ENCODE assay signal across 23 cellular contexts in the genomic region with DNA sequence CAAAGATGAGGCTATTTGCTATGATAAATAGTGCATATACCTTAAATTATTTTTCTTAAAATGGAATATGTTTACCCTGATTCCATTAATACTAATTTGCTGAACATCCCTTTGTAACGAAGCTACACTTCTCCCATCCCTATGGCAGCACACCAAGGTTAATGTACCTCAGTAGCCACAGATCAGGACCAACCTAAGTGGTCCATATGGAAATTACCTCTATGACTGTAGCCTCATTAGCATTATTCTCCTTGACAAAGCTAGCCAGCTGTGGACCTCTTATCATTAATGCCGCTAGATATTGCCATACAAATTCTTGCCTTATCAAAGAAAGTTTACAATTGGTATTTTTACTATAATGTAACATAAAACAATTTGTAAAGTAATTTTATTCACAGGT.
DNase-seq lines count a peak whose midpoint lies in the region; ATAC-seq, FAIRE-seq and TF ChIP-seq lines count a peak whose summit lies in the region.
"Had no signal": no experiment of that assay in that cellular context is flagged by ENCODE, and none has a peak within 500 bp of the region (broad histone marks: within the 10 kb centered on the region; RNA-seq: fewer than 3 reads in every experiment).

No MANE protein-coding gene starts in this region.

- TF ChIP-seq RAD21 in H1 (IDR thresholded peaks at IDR 0.05 in 1 of 2, conservative IDR thresholded peaks at IDR 0.05 in 1 of 2; ENCODE audit: low read depth in 2 of 2, low read length in 2 of 2), result no peak

- no peak overlapping the region for H3K4me3 ChIP-seq in GM23338
- H3K4me3 ChIP-seq in NT2/D1 (ENCODE audit: insufficient read length, low read depth), result no peak overlapping the region
- H3K4me3 ChIP-seq in H1 (ENCODE audit: extremely low read depth in 1 of 4, insufficient read depth in 2 of 4, low read depth in 3 of 4, low read length in 4 of 4), result no peak overlapping the region
- H3K4me3 ChIP-seq: A549; BLaER1 treated with 17β-estradiol and CSF1 and Interleukin-3, amounts not matched to agents 10 nM and 100 nM had no signal

- CTCF ChIA-PET in H1 (lab: Charles Lee; ENCODE audit: partially characterized antibody), result interaction anchor here (0.7 kb wide), 1 partner anchor 915 kb away, joined by 3 read pairs; no protein-coding TSS in a partner anchor
- CTCF ChIA-PET in activated CD4-positive, alpha-beta memory T cell treated with anti-CD3 and anti-CD28 coated beads, Interleukin-2, amount 10 ng/mL, durations not matched to agents 7 days and 5 days (lab: Charles Lee), result no interaction called here

- DNase-seq in GM23338 (ENCODE audit: low spot score) (peak; percentile 21), NT2/D1 (ENCODE audit: low read depth, low spot score) (peak; percentile 1), H1 (ENCODE audit: low read depth in 1 of 2, low spot score in 2 of 2) (no peak), urothelium cell line (ENCODE audit: low spot score) (no peak)
- no peak for DNase-seq in activated CD4-positive, alpha-beta memory T cell treated with anti-CD3 and anti-CD28 coated beads, Interleukin-2, amount 10 ng/mL, durations not matched to agents 7 days and 5 days
- DNase-seq: AML-193; Caco-2; Calu3; CD4-positive, alpha-beta T cell; CD8-positive, alpha-beta T cell; DMS79 treated with DMSO at 0.1 percent for 48 hours; GF-D8 had no signal

- TF ChIP-seq CTCF in GM23338 (conservative IDR thresholded peaks at IDR 0.05; ENCODE audit: low read depth in 2 of 2) (no peak), H1 (IDR thresholded peaks at IDR 0.05; ENCODE audit: control extremely low read depth in 1 of 3, insufficient read depth in 1 of 3, low read depth in 1 of 3, low read length in 3 of 3) (no peak)

- H4K5ac ChIP-seq in H1 (ENCODE audit: insufficient read length, low read depth, low read length), result no peak overlapping the region

- H3K9me3 Mint-ChIP-seq in GM23338, result no peaks in the 10 kb centered on the region
- H3K9me3 Mint-ChIP-seq in activated CD4-positive, alpha-beta memory T cell treated with anti-CD3 and anti-CD28 coated beads, Interleukin-2, amount 10 ng/mL, durations not matched to agents 7 days and 5 days, result no peaks in the 10 kb centered on the region
- H3K9me3 Mint-ChIP-seq: CD4-positive, alpha-beta T cell; CD8-positive, alpha-beta T cell had no signal

- no peak overlapping the region for H3K4ac ChIP-seq in H1 (replicated peaks; ENCODE audit: insufficient read length, low read depth, low read length)

- no peak for TF ChIP-seq EP300 in H1 (IDR thresholded peaks at IDR 0.05; ENCODE audit: borderline replicate concordance in 1 of 2, low read depth in 2 of 2, low read length in 2 of 2)

- H3K27ac ChIP-seq in GM23338 (ENCODE audit: low read depth) (no peak overlapping the region), H1 (ENCODE audit: low read depth, low read length) (no peak overlapping the region)
- H3K27ac ChIP-seq: 22Rv1; A549; BLaER1 treated with 17β-estradiol and CSF1 and Interleukin-3, amounts not matched to agents 10 nM and 100 nM; C4-2B had no signal

- H3K36me3 Mint-ChIP-seq in GM23338 (ENCODE audit: low read depth), result no peaks in the 10 kb centered on the region
- no peaks in the 10 kb centered on the region for H3K36me3 Mint-ChIP-seq in activated CD4-positive, alpha-beta memory T cell treated with anti-CD3 and anti-CD28 coated beads, Interleukin-2, amount 10 ng/mL, durations not matched to agents 7 days and 5 days (ENCODE audit: low read depth)

- H3K4me1 Mint-ChIP-seq in GM23338, result peaks cover 14% of the 10 kb centered on the region
- H3K4me1 Mint-ChIP-seq in activated CD4-positive, alpha-beta memory T cell treated with anti-CD3 and anti-CD28 coated beads, Interleukin-2, amount 10 ng/mL, durations not matched to agents 7 days and 5 days, result no peaks in the 10 kb centered on the region
- H3K4me1 Mint-ChIP-seq: B cell had no signal

- FAIRE-seq in H1 (lab: Jason Lieb, UNC) (peak; percentile 50), urothelium cell line (lab: Jason Lieb, UNC) (peak; percentile 9)
- FAIRE-seq: A549, D721Med, G401.6, GM12891, GM19239 had no signal

- H3K79me2 ChIP-seq in GM23338 (replicated peaks; ENCODE audit: insufficient read depth) (no peaks in the 10 kb centered on the region), H1 (ENCODE audit: control insufficient read depth in 1 of 2, insufficient read depth in 2 of 2, low read length in 2 of 2) (no peaks in the 10 kb centered on the region)

- no peaks in the 10 kb centered on the region for H3K79me1 ChIP-seq in H1 (ENCODE audit: low read depth, low read length)

- H2BK120ac ChIP-seq in H1 (replicated peaks; ENCODE audit: low read depth, low read length), result no peak overlapping the region

- H3K23me2 ChIP-seq in H1 (ENCODE audit: low read depth, low read length), result no peaks in the 10 kb centered on the region

- ATAC-seq in GM23338, result peak; percentile 86
- ATAC-seq in HG02623 (IDR thresholded peaks at IDR 0.05; ENCODE audit: unreplicated experiment), result no peak
- no peak for ATAC-seq in HG02852 (IDR thresholded peaks at IDR 0.05; ENCODE audit: unreplicated experiment)
- ATAC-seq: A549; CD8-positive, alpha-beta T cell had no signal

- no peak overlapping the region for H3K18ac ChIP-seq in H1 (ENCODE audit: extremely low read depth, low read length)

- no peak overlapping the region for H2AFZ ChIP-seq in GM23338
- H2AFZ ChIP-seq in H1 (ENCODE audit: low read length), result no peak overlapping the region

- H2BK12ac ChIP-seq in H1 (ENCODE audit: low read depth, low read length), result no peak overlapping the region

- H3K9ac ChIP-seq in NT2/D1 (ENCODE audit: insufficient read length, low read depth) (no peak overlapping the region), H1 (replicated peaks in 1 of 4; ENCODE audit: extremely low read depth in 1 of 4, low read depth in 3 of 4, low read length in 3 of 4) (no peak overlapping the region)
- H3K9ac ChIP-seq: BLaER1 treated with 17β-estradiol and CSF1 and Interleukin-3, amounts not matched to agents 10 nM and 100 nM had no signal

- no peaks in the 10 kb centered on the region for H3K27me3 Mint-ChIP-seq in GM23338 (ENCODE audit: insufficient read depth, low read depth, poor library complexity)
- H3K27me3 Mint-ChIP-seq in activated CD4-positive, alpha-beta memory T cell treated with anti-CD3 and anti-CD28 coated beads, Interleukin-2, amount 10 ng/mL, durations not matched to agents 7 days and 5 days, result no peaks in the 10 kb centered on the region
- H3K27me3 Mint-ChIP-seq: B cell; CD4-positive, alpha-beta T cell had no signal

- H3K14ac ChIP-seq in H1 (ENCODE audit: insufficient read length), result no peak overlapping the region

- H3K4me1 ChIP-seq in GM23338 (ENCODE audit: insufficient read depth), result peaks cover 7% of the 10 kb centered on the region; the same call in 1 of the 2 replicates
- no peaks in the 10 kb centered on the region for H3K4me1 ChIP-seq in NT2/D1 (ENCODE audit: insufficient read depth, insufficient read length)
- no peaks in the 10 kb centered on the region for H3K4me1 ChIP-seq in H1 (replicated peaks in 1 of 4; ENCODE audit: control insufficient read depth in 3 of 4, insufficient read depth in 4 of 4, low read length in 3 of 4)
- H3K4me1 ChIP-seq: A549, Caco-2 had no signal

- no peak overlapping the region for H4K8ac ChIP-seq in H1 (ENCODE audit: extremely low read depth, insufficient read depth, low read length)

- no peak overlapping the region for H2AK5ac ChIP-seq in H1 (ENCODE audit: low read depth, low read length)

- H4K20me1 ChIP-seq in GM23338 (replicated peaks; ENCODE audit: insufficient read depth), result no peaks in the 10 kb centered on the region
- H4K20me1 ChIP-seq in H1 (replicated peaks in 1 of 2; ENCODE audit: control insufficient read depth in 1 of 2, insufficient read depth in 2 of 2, low read length in 2 of 2), result no peaks in the 10 kb centered on the region
- H4K20me1 ChIP-seq: BLaER1 treated with 17β-estradiol and CSF1 and Interleukin-3, amounts not matched to agents 10 nM and 100 nM had no signal

- no peaks in the 10 kb centered on the region for H3F3A ChIP-seq in GM23338 (replicated peaks; ENCODE audit: low read depth)

- no peak overlapping the region for H3K4me3 Mint-ChIP-seq in GM23338
- H3K4me3 Mint-ChIP-seq in activated CD4-positive, alpha-beta memory T cell treated with anti-CD3 and anti-CD28 coated beads, Interleukin-2, amount 10 ng/mL, durations not matched to agents 7 days and 5 days, result no peak overlapping the region
- H3K4me3 Mint-ChIP-seq: B cell; CD4-positive, alpha-beta T cell; CD8-positive, alpha-beta T cell had no signal

- POLR2A ChIA-PET in H1 (lab: Charles Lee; ENCODE audit: partially characterized antibody), result no interaction called here
- POLR2A ChIA-PET in activated CD4-positive, alpha-beta memory T cell treated with anti-CD3 and anti-CD28 coated beads, Interleukin-2, amount 10 ng/mL, durations not matched to agents 7 days and 5 days (lab: Charles Lee), result no interaction called here

- no peak overlapping the region for H3K27ac Mint-ChIP-seq in GM23338
- no peak overlapping the region for H3K27ac Mint-ChIP-seq in activated CD4-positive, alpha-beta memory T cell treated with anti-CD3 and anti-CD28 coated beads, Interleukin-2, amount 10 ng/mL, durations not matched to agents 7 days and 5 days
- H3K27ac Mint-ChIP-seq: B cell; CD4-positive, alpha-beta T cell; CD8-positive, alpha-beta T cell had no signal

- H3K56ac ChIP-seq in H1 (replicated peaks; ENCODE audit: insufficient read length, low read depth, low read length), result no peak overlapping the region

- no peaks in the 10 kb centered on the region for H3K9me3 ChIP-seq in NT2/D1 (ENCODE audit: insufficient read depth, low read length)
- no peaks in the 10 kb centered on the region for H3K9me3 ChIP-seq in H1 (ENCODE audit: insufficient read depth in 2 of 2, low read depth in 1 of 2, low read length in 1 of 2)
- H3K9me3 ChIP-seq: A549, Caco-2 had no signal

- TF ChIP-seq POLR2A in H1 (IDR thresholded peaks at IDR 0.05; ENCODE audit: control extremely low read depth in 1 of 2, low read depth in 2 of 2, low read length in 2 of 2), result no peak

- no peak overlapping the region for H4K91ac ChIP-seq in H1 (replicated peaks; ENCODE audit: insufficient read length, low read length)

- no peaks in the 10 kb centered on the region for H3K36me3 ChIP-seq in GM23338 (ENCODE audit: insufficient read depth)
- no peaks in the 10 kb centered on the region for H3K36me3 ChIP-seq in NT2/D1 (ENCODE audit: insufficient read depth, insufficient read length, low read length)
- H3K36me3 ChIP-seq in H1 (ENCODE audit: control insufficient read depth in 2 of 4, insufficient read depth in 4 of 4, low read length in 3 of 4), result no peaks in the 10 kb centered on the region
- H3K36me3 ChIP-seq: BLaER1 treated with 17β-estradiol and CSF1 and Interleukin-3, amounts not matched to agents 10 nM and 100 nM had no signal

- H3K9me2 ChIP-seq in GM23338 (ENCODE audit: insufficient read depth), result no peaks in the 10 kb centered on the region

- H2BK5ac ChIP-seq in H1 (ENCODE audit: low read depth, low read length), result no peak overlapping the region

- 71% methylated on average over 2 of the region's 2 CpGs; no CpG with 5 or more reads in 1 of the 2 experiments for WGBS in H1 (ENCODE audit: extremely low coverage in 1 of 2, insufficient coverage in 1 of 2, insufficient read length in 1 of 2, insufficient replicate concordance in 2 of 2, low coverage in 1 of 2, low lambda C conversion rate in 2 of 2, missing lambda C conversion rate in 1 of 2), 2 experiments

- H3K4me2 ChIP-seq in GM23338 (no peak overlapping the region), H1 (ENCODE audit: insufficient read depth in 1 of 2, low read depth in 2 of 2, low read length in 2 of 2) (no peak overlapping the region)
- H3K4me2 ChIP-seq: A549; BLaER1 treated with 17β-estradiol and CSF1 and Interleukin-3, amounts not matched to agents 10 nM and 100 nM had no signal

- no peak overlapping the region for H2BK20ac ChIP-seq in H1 (ENCODE audit: low read length)

- H3K27me3 ChIP-seq in GM23338 (ENCODE audit: insufficient read depth) (no peaks in the 10 kb centered on the region), NT2/D1 (ENCODE audit: insufficient read depth, insufficient read length) (no peaks in the 10 kb centered on the region), H1 (replicated peaks in 1 of 4; ENCODE audit: control insufficient read depth in 3 of 4, extremely low read depth in 1 of 4, insufficient read depth in 3 of 4, low read length in 3 of 4) (no peaks in the 10 kb centered on the region)
- H3K27me3 ChIP-seq: BLaER1 treated with 17β-estradiol and CSF1 and Interleukin-3, amounts not matched to agents 10 nM and 100 nM had no signal

- H2BK15ac ChIP-seq in H1 (ENCODE audit: low read length), result no peak overlapping the region

- no peak overlapping the region for H3K23ac ChIP-seq in H1 (ENCODE audit: insufficient read length)

Comparison
In these comparisons a context has a peak if more than half of its experiments do, and no peak if none do; other contexts are left out.
1. DNase-seq: peak in GM23338 (single experiment) and NT2/D1 (single experiment); none in H1 (0 of 2), urothelium cell line (single experiment) and activated CD4-positive, alpha-beta memory T cell treated with anti-CD3 and anti-CD28 coated beads, Interleukin-2, amount 10 ng/mL, durations not matched to agents 7 days and 5 days (single experiment).